16 cellular contexts compared by ENCODE assay signal in the genomic region with DNA sequence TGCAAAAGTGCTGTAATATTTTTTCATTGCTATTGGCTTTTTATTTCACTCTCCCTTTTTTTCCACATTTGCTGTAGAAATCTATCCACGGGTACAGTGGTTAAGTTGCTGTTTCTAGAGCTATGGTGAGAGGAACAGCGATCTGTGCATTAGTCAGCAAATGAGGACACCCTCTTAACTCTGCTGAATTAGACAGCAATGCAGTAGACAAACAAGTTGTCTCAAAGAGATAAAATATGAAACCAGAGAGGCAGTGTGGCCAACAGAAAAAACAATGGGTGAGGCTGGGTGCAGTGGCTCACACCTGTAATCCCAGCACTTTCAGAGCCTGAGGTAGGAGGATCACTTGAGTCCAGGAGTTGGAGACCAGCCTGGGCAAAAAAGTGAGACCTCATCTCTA. TPM values are rescaled to one million over a fixed set of nuclear protein-coding genes. Genes with fewer than 3 reads are reported as not detected.
DNase-seq lines count a peak whose midpoint lies in the region; ATAC-seq, FAIRE-seq and TF ChIP-seq lines count a peak whose summit lies in the region.
"Had no signal": no experiment of that assay in that cellular context is flagged by ENCODE, and none has a peak within 500 bp of the region (broad histone marks: within the 10 kb centered on the region; RNA-seq: fewer than 3 reads in every experiment).

No MANE protein-coding gene starts in this region.

- no peaks in the 10 kb centered on the region for H3K79me2 ChIP-seq in HepG2 (ENCODE audit: insufficient read depth, low read length)
- H3K79me2 ChIP-seq in K562 (ENCODE audit: control insufficient read depth, insufficient read depth, low read length) = no peaks in the 10 kb centered on the region

- no peaks in the 10 kb centered on the region for H3K9me1 ChIP-seq in K562 (ENCODE audit: control insufficient read depth, insufficient read depth, low read length)

- H3K4me1 Mint-ChIP-seq in type B pancreatic cell (ENCODE audit: unreplicated experiment) = peaks cover 7% of the 10 kb centered on the region

- TF ChIP-seq POLR2A in HepG2 (IDR thresholded peaks at IDR 0.05; ENCODE audit: insufficient read depth in 1 of 2, low read depth in 2 of 2, low read length in 2 of 2) (no peak), right lobe of liver (IDR thresholded peaks at IDR 0.05) (no peak), K562 (conservative IDR thresholded peaks at IDR 0.05) (no peak)

- peak overlapping the region; percentile 42 for H3K27ac Mint-ChIP-seq in type B pancreatic cell

- BruUV-seq in HepG2 (replicated peaks; lab: Mats Ljungman, UMichigan) (no TSS peak), K562 (replicated peaks; lab: Mats Ljungman, UMichigan) (no TSS peak)

- H3K4me3 ChIP-seq in HepG2 (replicated peaks in 1 of 3; ENCODE audit: insufficient read depth in 1 of 3, low read depth in 2 of 3, low read length in 3 of 3) (no peak overlapping the region), right lobe of liver (no peak overlapping the region), K562 (no peak overlapping the region), tibial artery (no peak overlapping the region)
- H3K4me3 ChIP-seq: BLaER1, skin epidermis had no signal

- TF ChIP-seq RAD21 in HepG2 (CRISPR knock-in tag; IDR thresholded peaks at IDR 0.05) (no peak), K562 (CRISPR knock-in tag; conservative IDR thresholded peaks at IDR 0.05 in 1 of 2, IDR thresholded peaks at IDR 0.05 in 1 of 2) (no peak)

- H3K9ac ChIP-seq in HepG2 (ENCODE audit: insufficient read depth, low read depth, low read length) = no peak overlapping the region
- peak overlapping the region in 1 of 2 experiments; percentile 21; a peak in 2 of 4 replicates for H3K9ac ChIP-seq in K562 (ENCODE audit: insufficient read depth in 1 of 2, low read depth in 2 of 2, low read length in 2 of 2)
- H3K9ac ChIP-seq: BLaER1 had no signal

- H4K20me1 ChIP-seq in HepG2 (ENCODE audit: insufficient read depth, low read length) (no peaks in the 10 kb centered on the region), K562 (replicated peaks; ENCODE audit: control insufficient read depth, insufficient read depth, low read length) (no peaks in the 10 kb centered on the region)
- H4K20me1 ChIP-seq: BLaER1 had no signal

- POLR2A ChIA-PET in HepG2 (lab: Yijun Ruan, JAX) (interaction anchor here (1.4 to 1.9 kb wide), 2 partner anchors 10 kb away, joined by 4 to 7 read pairs; no protein-coding TSS in a partner anchor), K562 (lab: Yijun Ruan, JAX) (interaction anchor here (1.2 kb wide), 1 partner anchor 9 kb away, joined by 5 read pairs; no protein-coding TSS in a partner anchor)

- no peaks in the 10 kb centered on the region for H3K27me3 Mint-ChIP-seq in type B pancreatic cell

- H3K4me2 ChIP-seq in HepG2 (ENCODE audit: low read depth, low read length) (no peak overlapping the region), K562 (ENCODE audit: insufficient read depth, low read length) (peak overlapping the region; percentile 66)
- H3K4me2 ChIP-seq: BLaER1 had no signal

- H2AFZ ChIP-seq in HepG2 (ENCODE audit: low read length) = no peak overlapping the region
- H2AFZ ChIP-seq in K562 (ENCODE audit: low read depth, low read length) = peak overlapping the region; percentile 86

- CTCF ChIA-PET in HepG2 (lab: Yijun Ruan, JAX; ENCODE audit: low intra/inter-chr PET ratio, low total read pairs) (no interaction called here), K562 (lab: Yijun Ruan, JAX; ENCODE audit: low intra/inter-chr PET ratio) (no interaction called here)

- in situ Hi-C loops in HepG2 (cut with HindIII; ENCODE audit: extremely low pct_ligation_motif_present, low pct_unique_long_range_greater_than_20kb) = no loop called here
- in situ Hi-C loops in K562 (cut with MboI) = no loop called here

- FAIRE-seq in HepG2 (lab: Jason Lieb, UNC) = no peak
- FAIRE-seq in K562 (lab: Jason Lieb, UNC) = peak; percentile 84

- H3K9me3 ChIP-seq in HepG2 (ENCODE audit: low read length) (peaks cover 7% of the 10 kb centered on the region), right lobe of liver (no peaks in the 10 kb centered on the region), K562 (replicated peaks; ENCODE audit: control insufficient read depth, insufficient read depth, low read depth, low read length) (peaks cover 2% of the 10 kb centered on the region; the same call in 1 of the 2 replicates), tibial artery (peaks cover 0 to 10% (median 0%) of the 10 kb centered on the region in 3 donors)

- peak; percentile 28 for DNase-seq in DMS53 (lab: John Stamatoyannopoulos, UW)
- no peak for DNase-seq in DMS53 treated with DMSO at 0.1 percent for 48 hours (lab: John Stamatoyannopoulos, UW; ENCODE audit: unreplicated experiment)
- no peak for DNase-seq in HepG2 (ENCODE audit: low spot score)
- no peak for DNase-seq in right lobe of liver
- DNase-seq in K562 (ENCODE audit: extremely low read depth in 1 of 4, low spot score in 3 of 4) = peak; percentile 49 to 67 (median 60)
- no peak for DNase-seq in type B pancreatic cell (ENCODE audit: extremely low spot score, unreplicated experiment)
- DNase-seq in NCI-H1417 (lab: John Stamatoyannopoulos, UW) = no peak
- DNase-seq in tibial artery = no peak
- DNase-seq: 8988T, DMS 273 treated with DMSO at 0.1 percent for 48 hours, foreskin melanocyte, NCI-H1694, trophoblast cell had no signal

- H3K27me3 ChIP-seq in HepG2 (ENCODE audit: control insufficient read depth in 1 of 2, insufficient read depth in 2 of 2, low read length in 2 of 2) (no peaks in the 10 kb centered on the region), right lobe of liver (no peaks in the 10 kb centered on the region), K562 (ENCODE audit: control insufficient read depth in 2 of 2, insufficient read depth in 2 of 2, low read length in 2 of 2) (no peaks in the 10 kb centered on the region), tibial artery (no peaks in the 10 kb centered on the region)
- H3K27me3 ChIP-seq: BLaER1 had no signal

- no peaks in the 10 kb centered on the region for H3K36me3 ChIP-seq in HepG2 (replicated peaks in 1 of 2; ENCODE audit: control insufficient read depth in 1 of 2, insufficient read depth in 2 of 2, low read length in 2 of 2)
- no peaks in the 10 kb centered on the region for H3K36me3 ChIP-seq in right lobe of liver
- no peaks in the 10 kb centered on the region for H3K36me3 ChIP-seq in K562 (ENCODE audit: control insufficient read depth, insufficient read depth, low read length)
- no peaks in the 10 kb centered on the region for H3K36me3 ChIP-seq in tibial artery
- H3K36me3 ChIP-seq: BLaER1 had no signal

- H3K36me3 Mint-ChIP-seq in type B pancreatic cell = no peaks in the 10 kb centered on the region

- ATAC-seq in HepG2 = no peak
- no peak for ATAC-seq in right lobe of liver
- peak; percentile 77 for ATAC-seq in K562
- ATAC-seq: Panc1 had no signal

- intact Hi-C loops in HepG2 (cut with micrococcal nuclease; ENCODE audit: unreplicated experiment) = no loop called here
- intact Hi-C loops in right lobe of liver (cut with DNase I) = no loop called here
- intact Hi-C loops in K562 (cut with micrococcal nuclease) = no loop called here
- intact Hi-C loops in tibial artery (cut with DNase I; ENCODE audit: low total_unique reads) = no loop called here

- TF ChIP-seq EP300 in HepG2 (IDR thresholded peaks at IDR 0.05; ENCODE audit: low read depth in 2 of 2, low read length in 2 of 2) = no peak
- no peak for TF ChIP-seq EP300 in HepG2 (CRISPR knock-in tag; IDR thresholded peaks at IDR 0.05; ENCODE audit: borderline replicate concordance)
- TF ChIP-seq EP300 in K562 (IDR thresholded peaks at IDR 0.05; ENCODE audit: low read length) = peak; percentile 45; the same call in 1 of the 2 replicates

- H3K27ac ChIP-seq in HepG2 (ENCODE audit: extremely low read length, insufficient read depth, low read length) = no peak overlapping the region
- no peak overlapping the region for H3K27ac ChIP-seq in right lobe of liver
- H3K27ac ChIP-seq in K562 (ENCODE audit: extremely low read depth, low read depth, low read length) = peak overlapping the region; percentile 54; the same call in 2 of the 3 replicates
- H3K27ac ChIP-seq in tibial artery = no peak overlapping the region
- H3K27ac ChIP-seq: BLaER1, skin epidermis had no signal

- peaks cover 5% of the 10 kb centered on the region for H3K9me3 Mint-ChIP-seq in type B pancreatic cell

- H3K4me3 Mint-ChIP-seq in type B pancreatic cell = no peak overlapping the region

- H3K4me1 ChIP-seq in HepG2 (ENCODE audit: insufficient read depth, low read length) = peaks cover 43% of the 10 kb centered on the region
- no peaks in the 10 kb centered on the region for H3K4me1 ChIP-seq in right lobe of liver
- peaks cover 10 to 20% of the 10 kb centered on the region in 2 experiments for H3K4me1 ChIP-seq in K562 (replicated peaks in 1 of 2; ENCODE audit: control insufficient read depth in 2 of 2, insufficient read depth in 2 of 2, low read length in 2 of 2)
- peaks cover 0 to 14% (median 0%) of the 10 kb centered on the region in 4 donors for H3K4me1 ChIP-seq in tibial artery

- 66% methylated on average over 2 of the region's 2 CpGs for WGBS in HepG2 (ENCODE audit: low lambda C conversion rate)
- WGBS in right lobe of liver (ENCODE audit: insufficient coverage, low coverage, low lambda C conversion rate, missing lambda C conversion rate) = 60% methylated on average over 2 of the region's 2 CpGs
- WGBS in K562 (ENCODE audit: insufficient coverage, low coverage, missing lambda C conversion rate) = 2% methylated on average over 2 of the region's 2 CpGs

- TF ChIP-seq CTCF in HepG2 (CRISPR knock-in tag; IDR thresholded peaks at IDR 0.05) = no peak
- TF ChIP-seq CTCF in right lobe of liver (IDR thresholded peaks at IDR 0.05) = no peak
- TF ChIP-seq CTCF in K562 (IDR thresholded peaks at IDR 0.05 in 2 of 3, conservative IDR thresholded peaks at IDR 0.05 in 1 of 3; ENCODE audit: insufficient read depth in 2 of 3, low read depth in 1 of 3, low read length in 3 of 3) = no peak
- no peak for TF ChIP-seq CTCF in type B pancreatic cell (conservative IDR thresholded peaks at IDR 0.05)
- no peak for TF ChIP-seq CTCF in tibial artery (IDR thresholded peaks at IDR 0.05)

RNA-seq across cellular contexts. Expression of gene SYNJ2, which starts 17.5 kb away (rescaled TPM):
- total RNA-seq in HepG2 (2016; rRNA removed; fragmentation: Illumina TruSeq; extraction: Trizol) = 39.0 and 39.1 TPM in 2 replicates
- 50.4 and 51.2 TPM in 2 replicates for total RNA-seq in HepG2 (2016; cell fraction: cytosol; rRNA removed; fragmentation: Illumina TruSeq; extraction: Trizol; ENCODE audit: low read depth)
- total RNA-seq in HepG2 (2016; cell fraction: insoluble cytoplasmic fraction; rRNA removed; fragmentation: Illumina TruSeq; extraction: Trizol) = 32.6 and 44.6 TPM in 2 replicates
- total RNA-seq in HepG2 (2016; cell fraction: membrane; rRNA removed; fragmentation: Illumina TruSeq; extraction: Trizol) = 52.4 and 52.9 TPM in 2 replicates
- total RNA-seq in HepG2 (2016; cell fraction: nucleus; rRNA removed; fragmentation: Illumina TruSeq; extraction: Trizol) = 33.3 and 38.2 TPM in 2 replicates
- polyA plus RNA-seq in HepG2 (2011; rRNA removed) = 57.6 and 59.5 TPM in 2 replicates
- 44.7 and 49.0 TPM in 2 replicates for polyA plus RNA-seq in HepG2 (2011; cell fraction: cytosol; rRNA removed)
- 85.9 and 86.7 TPM in 2 replicates for polyA plus RNA-seq in HepG2 (2011; cell fraction: nucleus; rRNA removed)
- 53.7 and 59.9 TPM in 2 replicates for polyA plus RNA-seq in HepG2 (2012)
- 53.0 and 54.8 TPM in 2 replicates for polyA plus RNA-seq in HepG2 (2016; cell fraction: cytosol; fragmentation: Illumina TruSeq; extraction: Trizol; ENCODE audit: low read depth)
- polyA plus RNA-seq in HepG2 (2016; cell fraction: insoluble cytoplasmic fraction; fragmentation: Illumina TruSeq; extraction: Trizol; ENCODE audit: low read depth) = 28.2 and 29.0 TPM in 2 replicates
- polyA plus RNA-seq in HepG2 (2016; cell fraction: membrane; fragmentation: Illumina TruSeq; extraction: Trizol; ENCODE audit: low read depth) = 41.5 and 42.8 TPM in 2 replicates
- 49.3 and 52.0 TPM in 2 replicates for polyA plus RNA-seq in HepG2 (2016; cell fraction: nucleus; fragmentation: Illumina TruSeq; extraction: Trizol; ENCODE audit: insufficient read depth, low read depth)
- polyA minus RNA-seq in HepG2 (2011; rRNA and poly(A)+ RNA removed; ENCODE audit: low replicate concordance) = 21.9 and 161 TPM in 2 replicates
- 57.2 and 71.5 TPM in 2 replicates for polyA minus RNA-seq in HepG2 (2011; cell fraction: cytosol; rRNA and poly(A)+ RNA removed)
- polyA minus RNA-seq in HepG2 (2011; cell fraction: nucleus; rRNA and poly(A)+ RNA removed) = 135 and 148 TPM in 2 replicates
- total RNA-seq in right lobe of liver = 1 to 10 TPM; 3.2 to 7.4 (median 4.2) TPM
- 70.0 and 111 TPM in 2 replicates for total RNA-seq in K562 (2011; cell fraction: chromatin; rRNA removed; ENCODE audit: low replicate concordance)
- 56.6 and 62.9 TPM in 2 replicates for total RNA-seq in K562 (2011; cell fraction: nucleolus; rRNA removed)
- 49.5 and 50.1 TPM in 2 replicates for total RNA-seq in K562 (2011; cell fraction: nucleoplasm; rRNA removed)
- 15.7 and 17.8 TPM in 2 replicates for total RNA-seq in K562 (2014; rRNA removed)
- 19.5 and 22.7 TPM in 2 replicates for total RNA-seq in K562 (2014; rRNA removed; fragmentation: Illumina TruSeq; extraction: Trizol)
- total RNA-seq in K562 (2015; rRNA removed; fragmentation: Illumina TruSeq; extraction: Trizol) = 12.5 and 13.6 TPM in 2 replicates
- total RNA-seq in K562 (2021) = 24.7 and 27.7 TPM in 2 replicates
- 17.1 and 21.6 TPM in 2 replicates for polyA plus RNA-seq in K562 (2011; rRNA removed)
- 18.3 and 24.0 TPM in 2 replicates for polyA plus RNA-seq in K562 (2011; cell fraction: cytosol; rRNA removed)
- 28.6 and 33.9 TPM in 2 replicates for polyA plus RNA-seq in K562 (2011; cell fraction: nucleus; rRNA removed)
- 15.0 and 17.4 TPM in 2 replicates for polyA plus RNA-seq in K562 (2012)
- polyA plus RNA-seq in K562 (2014; fragmentation: Illumina TruSeq; extraction: Trizol) = 22.9 and 26.1 TPM in 2 replicates
- 1 to 10 TPM; 3.0 to 3.3 TPM for polyA plus RNA-seq in K562 (2014; fragmentation: Nextera tagmentation; extraction: Ambion mirVana)
- polyA plus RNA-seq in K562 (2014; rRNA removed) = 13.7 and 16.9 TPM in 2 replicates
- 24.2 and 30.1 TPM in 2 replicates for polyA minus RNA-seq in K562 (2011; rRNA and poly(A)+ RNA removed)
- 19.8 and 20.9 TPM in 2 replicates for polyA minus RNA-seq in K562 (2011; cell fraction: cytosol; rRNA and poly(A)+ RNA removed)
- 18.7 and 22.3 TPM in 2 replicates for polyA minus RNA-seq in K562 (2011; cell fraction: nucleus; rRNA and poly(A)+ RNA removed)
- total RNA-seq in type B pancreatic cell (ENCODE audit: low replicate concordance) = 17.0 and 31.2 TPM in 2 replicates

Comparison
In these comparisons a context has a peak if more than half of its experiments do, and no peak if none do; other contexts are left out.
1. DNase-seq: peak in DMS53 (single experiment) and K562 (4 of 4); none in DMS53 treated with DMSO at 0.1 percent for 48 hours (single experiment), HepG2 (single experiment), right lobe of liver (0 of 3), type B pancreatic cell (single experiment), NCI-H1417 (0 of 3) and tibial artery (0 of 2).